16 cellular contexts compared by ENCODE assay signal in genomic region chrX:134246282-134246681, GRCh38. TPM values are rescaled to one million over a fixed set of nuclear protein-coding genes. Genes with fewer than 3 reads are reported as not detected.
A peak's percentile ranks its signal among the peaks of the same experiment; 100 is the strongest.
DNase-seq lines count a peak whose midpoint lies in the region; ATAC-seq and TF ChIP-seq lines count a peak whose summit lies in the region.
"Had no signal": no experiment of that assay in that cellular context is flagged by ENCODE, and none has a peak within 500 bp of the region (broad histone marks: within the 10 kb centered on the region; RNA-seq: fewer than 3 reads in every experiment).

No MANE protein-coding gene starts in this region.

- H3F3A ChIP-seq in OCI-LY1 (ENCODE audit: insufficient read depth, low read length) = no peaks in the 10 kb centered on the region

- no peak for TF ChIP-seq POLR2A in erythroblast (IDR thresholded peaks at IDR 0.05; ENCODE audit: low read length)
- no peak for TF ChIP-seq POLR2A in testis (IDR thresholded peaks at IDR 0.05)

- in situ Hi-C loops in mammary epithelial cell (cut with MboI; ENCODE audit: low sequenced_read_pairs in 2 of 2) = no loop called here

- no peak overlapping the region for H3K4me2 ChIP-seq in mammary epithelial cell (ENCODE audit: insufficient read depth, low read depth, low read length)
- H3K4me2 ChIP-seq in OCI-LY1 (ENCODE audit: low read length) = no peak overlapping the region

- H3K9me2 ChIP-seq in OCI-LY1 (ENCODE audit: low read depth, low read length) = no peaks in the 10 kb centered on the region

- H3K4me1 Mint-ChIP-seq in MCF 10A (ENCODE audit: insufficient read depth, unreplicated experiment) (no peaks in the 10 kb centered on the region), Calu3 (ENCODE audit: low read depth, unreplicated experiment) (peaks cover 43% of the 10 kb centered on the region)
- H3K4me1 Mint-ChIP-seq: stimulated activated effector memory CD8-positive, alpha-beta T cell treated with anti-CD3 and anti-CD28 coated beads, Interleukin-12 subunit alpha, Interleukin-12 subunit beta, amount 100 ng/mL, for 72 hours had no signal

- H3K27me3 ChIP-seq in mammary epithelial cell (ENCODE audit: insufficient read depth, low read length) = no peaks in the 10 kb centered on the region
- H3K27me3 ChIP-seq in OCI-LY1 (ENCODE audit: insufficient read depth, low read length) = no peaks in the 10 kb centered on the region
- no peaks in the 10 kb centered on the region for H3K27me3 ChIP-seq in testis
- H3K27me3 ChIP-seq in left lung = no peaks in the 10 kb centered on the region
- H3K27me3 ChIP-seq: SJSA1, uterus had no signal

- H3K4me3 ChIP-seq in mammary epithelial cell (replicated peaks in 1 of 3; ENCODE audit: insufficient read depth in 1 of 3, low read depth in 2 of 3, low read length in 3 of 3) (no peak overlapping the region), OCI-LY1 (ENCODE audit: low read depth, low read length, poor library complexity, severe bottlenecking) (no peak overlapping the region), testis (no peak overlapping the region), left lung (no peak overlapping the region)
- H3K4me3 ChIP-seq: SJSA1, uterus had no signal

- H3K9me3 ChIP-seq in mammary epithelial cell (replicated peaks; ENCODE audit: insufficient read depth, low read length) = no peaks in the 10 kb centered on the region
- H3K9me3 ChIP-seq in OCI-LY1 (ENCODE audit: low read length) = no peaks in the 10 kb centered on the region
- H3K9me3 ChIP-seq in testis = no peaks in the 10 kb centered on the region
- H3K9me3 ChIP-seq in left lung = no peaks in the 10 kb centered on the region
- H3K9me3 ChIP-seq: SJSA1, uterus had no signal

- no peaks in the 10 kb centered on the region for H3K36me3 Mint-ChIP-seq in MCF 10A (ENCODE audit: insufficient read depth, unreplicated experiment)
- H3K36me3 Mint-ChIP-seq in Calu3 (ENCODE audit: insufficient read depth, unreplicated experiment) = no peaks in the 10 kb centered on the region
- H3K36me3 Mint-ChIP-seq: stimulated activated effector memory CD8-positive, alpha-beta T cell treated with anti-CD3 and anti-CD28 coated beads, Interleukin-12 subunit alpha, Interleukin-12 subunit beta, amount 100 ng/mL, for 72 hours had no signal

- no peak overlapping the region for H3K27ac Mint-ChIP-seq in MCF 10A (ENCODE audit: low read depth, unreplicated experiment)
- no peak overlapping the region for H3K27ac Mint-ChIP-seq in Calu3 (ENCODE audit: unreplicated experiment)
- H3K27ac Mint-ChIP-seq: stimulated activated effector memory CD8-positive, alpha-beta T cell treated with anti-CD3 and anti-CD28 coated beads, Interleukin-12 subunit alpha, Interleukin-12 subunit beta, amount 100 ng/mL, for 72 hours had no signal

- POLR2A ChIA-PET in MCF 10A (lab: Yijun Ruan, JAX) = no interaction called here

- no peaks in the 10 kb centered on the region for H3K36me3 ChIP-seq in mammary epithelial cell (ENCODE audit: insufficient read depth, low read length)
- H3K36me3 ChIP-seq in OCI-LY1 (ENCODE audit: insufficient read depth, low read length) = no peaks in the 10 kb centered on the region
- no peaks in the 10 kb centered on the region for H3K36me3 ChIP-seq in testis (ENCODE audit: low read depth, missing control alignments)
- no peaks in the 10 kb centered on the region for H3K36me3 ChIP-seq in left lung
- H3K36me3 ChIP-seq: SJSA1, uterus had no signal

- H3K9ac ChIP-seq in mammary epithelial cell (ENCODE audit: insufficient read depth, low read length) (no peak overlapping the region), OCI-LY1 (ENCODE audit: low read length) (no peak overlapping the region)

- no peak overlapping the region for H2AFZ ChIP-seq in mammary epithelial cell (ENCODE audit: low read depth, low read length)
- no peak overlapping the region for H2AFZ ChIP-seq in OCI-LY1 (ENCODE audit: low read length)

- H3K4me3 Mint-ChIP-seq in MCF 10A (ENCODE audit: unreplicated experiment) = no peak overlapping the region
- H3K4me3 Mint-ChIP-seq in Calu3 (ENCODE audit: low read depth, unreplicated experiment) = no peak overlapping the region
- H3K4me3 Mint-ChIP-seq: stimulated activated effector memory CD8-positive, alpha-beta T cell treated with anti-CD3 and anti-CD28 coated beads, Interleukin-12 subunit alpha, Interleukin-12 subunit beta, amount 100 ng/mL, for 72 hours had no signal

- no TSS peak for BruUV-seq in MCF 10A (replicated peaks; lab: Mats Ljungman, UMichigan)
- no TSS peak for BruUV-seq in mammary epithelial cell (replicated peaks; lab: Mats Ljungman, UMichigan)
- BruUV-seq in Calu3 (replicated peaks; lab: Mats Ljungman, UMichigan) = no TSS peak

- WGBS in mammary epithelial cell (ENCODE audit: low coverage, missing lambda C conversion rate) = 40% methylated on average over 7 of the region's 7 CpGs
- WGBS in testis, 2 donors = 43 to 45% methylated on average over 4 to 7 of the region's 7 CpGs

- ATAC-seq in left lung (no peak), HG03520 (IDR thresholded peaks at IDR 0.05; ENCODE audit: unreplicated experiment) (no peak)
- ATAC-seq: activated CD4-positive, CD25-positive, alpha-beta regulatory T cell treated with anti-CD3 and anti-CD28 coated beads, Interleukin-2, amount 50 U/mL, for 24 hours; stimulated activated effector memory CD8-positive, alpha-beta T cell treated with anti-CD3 and anti-CD28 coated beads, Interleukin-12 subunit alpha, Interleukin-12 subunit beta, amount 100 ng/mL, for 72 hours had no signal

- H3K4me1 ChIP-seq in mammary epithelial cell (ENCODE audit: insufficient read depth, low read length) (no peaks in the 10 kb centered on the region), OCI-LY1 (ENCODE audit: insufficient read depth, low read length, severe bottlenecking) (no peaks in the 10 kb centered on the region), testis (no peaks in the 10 kb centered on the region), left lung (no peaks in the 10 kb centered on the region)
- H3K4me1 ChIP-seq: SJSA1, uterus had no signal

- no peak for TF ChIP-seq CTCF in MCF 10A (IDR thresholded peaks at IDR 0.05; ENCODE audit: unreplicated experiment)
- no peak for TF ChIP-seq CTCF in mammary epithelial cell (conservative IDR thresholded peaks at IDR 0.05 in 1 of 2, IDR thresholded peaks at IDR 0.05 in 1 of 2; ENCODE audit: extremely low read depth in 1 of 2, insufficient read depth in 1 of 2, low read depth in 1 of 2, low read length in 2 of 2)
- TF ChIP-seq CTCF in OCI-LY1 (IDR thresholded peaks at IDR 0.05; ENCODE audit: low read length) = peak; percentile 22; the same call in 1 of the 2 replicates
- no peak for TF ChIP-seq CTCF in testis (IDR thresholded peaks at IDR 0.05)
- no peak for TF ChIP-seq CTCF in left lung (IDR thresholded peaks at IDR 0.05)
- no peak for TF ChIP-seq CTCF in Calu3 (IDR thresholded peaks at IDR 0.05; ENCODE audit: unreplicated experiment)

- H3K79me2 ChIP-seq in mammary epithelial cell (ENCODE audit: insufficient read depth, low read length) (no peaks in the 10 kb centered on the region), OCI-LY1 (ENCODE audit: insufficient read depth, low read length) (no peaks in the 10 kb centered on the region)

- DNase-seq in MCF 10A (ENCODE audit: unreplicated experiment) (peak; percentile 9), mammary epithelial cell (no peak), erythroblast (lab: John Stamatoyannopoulos, UW) (peak; percentile 6 to 21), testis (peak; percentile 13), left lung (no peak), Calu3 (no peak)
- DNase-seq: NCI-H187; NCI-H748 treated with DMSO at 0.1 percent for 48 hours; stimulated activated CD4-positive, alpha-beta T cell treated with anti-CD3 and anti-CD28 coated beads, Interleukin-2, amount 100 ng/mL, for 48 hours; uterus had no signal

- H3K27me3 Mint-ChIP-seq in MCF 10A (ENCODE audit: insufficient read depth, unreplicated experiment) (peaks cover 87% of the 10 kb centered on the region), Calu3 (ENCODE audit: unreplicated experiment) (no peaks in the 10 kb centered on the region)

- H3K9me3 Mint-ChIP-seq in MCF 10A (ENCODE audit: unreplicated experiment) = no peaks in the 10 kb centered on the region
- no peaks in the 10 kb centered on the region for H3K9me3 Mint-ChIP-seq in Calu3 (ENCODE audit: low read depth, unreplicated experiment)
- H3K9me3 Mint-ChIP-seq: stimulated activated effector memory CD8-positive, alpha-beta T cell treated with anti-CD3 and anti-CD28 coated beads, Interleukin-12 subunit alpha, Interleukin-12 subunit beta, amount 100 ng/mL, for 72 hours had no signal

- dilution Hi-C loops in mammary epithelial cell (cut with HindIII; ENCODE audit: low sequenced_read_pairs) = no loop called here

- H4K20me1 ChIP-seq in mammary epithelial cell (ENCODE audit: insufficient read depth, low read length) = no peaks in the 10 kb centered on the region
- no peaks in the 10 kb centered on the region for H4K20me1 ChIP-seq in OCI-LY1 (ENCODE audit: insufficient read depth, low read length)

- CTCF ChIA-PET in MCF 10A (lab: Yijun Ruan, JAX) (interaction anchor here (0.9 to 1.0 kb wide), 2 partner anchors 11 to 12 kb away, joined by 3 to 4 read pairs; no protein-coding TSS in a partner anchor), mammary epithelial cell (lab: Charles Lee; ENCODE audit: low non-redundant PET) (no interaction called here), Calu3 (lab: Charles Lee) (no interaction called here)

- intact Hi-C loops in MCF 10A (cut with micrococcal nuclease) (no loop called here), mammary epithelial cell (cut with micrococcal nuclease) (no loop called here), testis (cut with DNase I; ENCODE audit: low total_unique reads) (no loop called here), left lung (cut with DNase I) (no loop called here), Calu3 (cut with micrococcal nuclease; ENCODE audit: unreplicated experiment) (no loop called here)

- H3K27ac ChIP-seq in mammary epithelial cell (ENCODE audit: insufficient read depth, low read depth, low read length) = no peak overlapping the region
- no peak overlapping the region for H3K27ac ChIP-seq in OCI-LY1 (ENCODE audit: low read depth, low read length, poor library complexity, severe bottlenecking)
- no peak overlapping the region for H3K27ac ChIP-seq in testis
- H3K27ac ChIP-seq in left lung = no peak overlapping the region
- H3K27ac ChIP-seq: SJSA1, uterus had no signal

RNA-seq across cellular contexts. Expression of gene CCDC160, which starts 9.3 kb away (rescaled TPM):
- total RNA-seq in MCF 10A (2022) = not detected in 2 replicates
- total RNA-seq in mammary epithelial cell = under 1 TPM in 1 of 2 donors, not detected in 1; under 0.01 TPM
- not detected for polyA plus RNA-seq in mammary epithelial cell
- polyA minus RNA-seq in mammary epithelial cell = not detected
- total RNA-seq in testis = 1 to 10 TPM in 1 of 2 donors, under 1 TPM in 1; 0.99 to 2.0 TPM
- 0.41 TPM for polyA plus RNA-seq in testis (ENCODE audit: insufficient read depth, low read depth, low replicate concordance)
- under 1 TPM; 0.50 to 0.64 TPM for total RNA-seq in left lung
- 1.0 and 1.7 TPM in 2 replicates for total RNA-seq in Calu3 (2022)
- total RNA-seq: pulmonary artery endothelial cell, SJSA1 had no signal

Comparison
In these comparisons a context has a peak if more than half of its experiments do, and no peak if none do; other contexts are left out.
1. DNase-seq: peak in MCF 10A (single experiment), erythroblast (2 of 2) and testis (single experiment); none in mammary epithelial cell (single experiment), left lung (0 of 2) and Calu3 (single experiment).